ENCODE assay signal across 9 cellular contexts in genomic region chr9:109120204-109120789, GRCh38. TPM values are rescaled to one million over a fixed set of nuclear protein-coding genes. Genes with fewer than 3 reads are reported as not detected.
DNase-seq lines count a peak whose midpoint lies in the region; ATAC-seq, FAIRE-seq and TF ChIP-seq lines count a peak whose summit lies in the region.
"Had no signal": no experiment of that assay in that cellular context is flagged by ENCODE, and none has a peak within 500 bp of the region (broad histone marks: within the 10 kb centered on the region; RNA-seq: fewer than 3 reads in every experiment).

No MANE protein-coding gene starts in this region.

- peak overlapping the region; percentile 67 for H3K27ac Mint-ChIP-seq in stimulated activated naive CD8-positive, alpha-beta T cell treated with anti-CD3 and anti-CD28 coated beads, Interleukin-15, Interleukin-2, amounts not matched to agents 100 ng/mL and 50 ng/mL, for 24 hours
- H3K27ac Mint-ChIP-seq in activated B cell treated with CpG ODN at 0.5 μM for 24 hours = no peak overlapping the region

- peak overlapping the region; percentile 87 for H2AFZ ChIP-seq in keratinocyte (ENCODE audit: control insufficient read depth, low read length)

- H3K27me3 ChIP-seq in keratinocyte (ENCODE audit: control insufficient read depth, extremely low read depth, insufficient read depth, low read length) = no peaks in the 10 kb centered on the region
- H3K27me3 ChIP-seq: cardiac muscle cell had no signal

- ATAC-seq in stimulated activated naive CD8-positive, alpha-beta T cell treated with anti-CD3 and anti-CD28 coated beads, Interleukin-15, Interleukin-2, amounts not matched to agents 100 U/mL and 50 U/mL, for 24 hours = no peak
- no peak for ATAC-seq in activated B cell treated with CpG ODN at 0.5 μM for 24 hours (ENCODE audit: low read depth)
- no peak for ATAC-seq in sciatic nerve

- H3K9me3 ChIP-seq in keratinocyte (ENCODE audit: control insufficient read depth, low read depth, low read length) = no peaks in the 10 kb centered on the region

- intact Hi-C loops in activated B cell treated with CpG ODN at 0.5 μM for 24 hours (cut with micrococcal nuclease) = loop anchor here (1.0 to 2.0 kb wide), 5 partner anchors 107 to 1136 kb away; partner anchors contain the start of genes ABITRAM, CTNNAL1, ELP1 and EPB41L4B
- intact Hi-C loops in sciatic nerve (cut with DNase I) = no loop called here

- dilution Hi-C loops in keratinocyte (cut with MboI; ENCODE audit: extremely low pct_ligation_motif_present, low sequenced_read_pairs) = loop anchor here (10.0 kb wide), 1 partner anchor 65 kb away; no protein-coding TSS in a partner anchor

- TF ChIP-seq CTCF in activated B cell treated with CpG ODN at 0.5 μM for 24 hours (IDR thresholded peaks at IDR 0.05) (no peak), keratinocyte (optimal IDR thresholded peaks at IDR 0.05 in 1 of 3, IDR thresholded peaks at IDR 0.05 in 1 of 3, conservative IDR thresholded peaks at IDR 0.05 in 1 of 3; ENCODE audit: extremely low read depth in 1 of 3, insufficient read depth in 2 of 3, low read length in 3 of 3) (no peak)

- H3K27me3 Mint-ChIP-seq in stimulated activated naive CD8-positive, alpha-beta T cell treated with anti-CD3 and anti-CD28 coated beads, Interleukin-15, Interleukin-2, amounts not matched to agents 100 ng/mL and 50 ng/mL, for 24 hours = no peaks in the 10 kb centered on the region
- no peaks in the 10 kb centered on the region for H3K27me3 Mint-ChIP-seq in activated B cell treated with CpG ODN at 0.5 μM for 24 hours

- H3K27ac ChIP-seq in keratinocyte (ENCODE audit: control insufficient read depth, insufficient read depth, low read length) = peak overlapping the region; percentile 67

- CTCF ChIA-PET in activated B cell treated with CpG ODN at 0.5 μM for 24 hours (lab: Charles Lee) = no interaction called here

- H4K20me1 ChIP-seq in keratinocyte (ENCODE audit: control insufficient read depth, extremely low read depth, insufficient read depth, low read length) = peaks cover 7% of the 10 kb centered on the region

- peaks cover 0 to 5% of the 10 kb centered on the region in 2 experiments for H3K36me3 ChIP-seq in keratinocyte (ENCODE audit: control insufficient read depth in 2 of 2, extremely low read depth in 1 of 2, insufficient read depth in 2 of 2, low read length in 2 of 2)
- H3K36me3 ChIP-seq: cardiac muscle cell had no signal

- H3K9ac ChIP-seq in keratinocyte (ENCODE audit: control insufficient read depth, extremely low read depth, insufficient read depth, low read length) = peak overlapping the region; percentile 92

- POLR2A ChIA-PET in activated B cell treated with CpG ODN at 0.5 μM for 24 hours (lab: Charles Lee) = interaction anchor here (0.6 to 1.6 kb wide), 8 partner anchors 9 to 1025 kb away, joined by 3 to 13 read pairs (median 4); no protein-coding TSS in a partner anchor

- H3K36me3 Mint-ChIP-seq in stimulated activated naive CD8-positive, alpha-beta T cell treated with anti-CD3 and anti-CD28 coated beads, Interleukin-15, Interleukin-2, amounts not matched to agents 100 ng/mL and 50 ng/mL, for 24 hours (ENCODE audit: low read depth) = peaks cover 13% of the 10 kb centered on the region
- peaks cover 10% of the 10 kb centered on the region for H3K36me3 Mint-ChIP-seq in activated B cell treated with CpG ODN at 0.5 μM for 24 hours (ENCODE audit: low read depth)

- H3K4me3 Mint-ChIP-seq in stimulated activated naive CD8-positive, alpha-beta T cell treated with anti-CD3 and anti-CD28 coated beads, Interleukin-15, Interleukin-2, amounts not matched to agents 100 ng/mL and 50 ng/mL, for 24 hours = peak overlapping the region; percentile 94
- peak overlapping the region; percentile 88 for H3K4me3 Mint-ChIP-seq in activated B cell treated with CpG ODN at 0.5 μM for 24 hours

- no peaks in the 10 kb centered on the region for H3K9me3 Mint-ChIP-seq in stimulated activated naive CD8-positive, alpha-beta T cell treated with anti-CD3 and anti-CD28 coated beads, Interleukin-15, Interleukin-2, amounts not matched to agents 100 ng/mL and 50 ng/mL, for 24 hours
- no peaks in the 10 kb centered on the region for H3K9me3 Mint-ChIP-seq in activated B cell treated with CpG ODN at 0.5 μM for 24 hours

- DNase-seq in stimulated activated naive CD8-positive, alpha-beta T cell treated with anti-CD3 and anti-CD28 coated beads, Interleukin-15, Interleukin-2, amounts not matched to agents 100 U/mL and 50 U/mL, for 24 hours = no peak
- DNase-seq in activated B cell treated with CpG ODN at 0.5 μM for 24 hours (no peak), keratinocyte (ENCODE audit: low read depth, low spot score) (no peak), NOMO-1 (lab: John Stamatoyannopoulos, UW; ENCODE audit: unreplicated experiment in 2 of 2) (no peak), sciatic nerve (ENCODE audit: low spot score) (no peak), NCI-H187 (lab: John Stamatoyannopoulos, UW) (no peak)
- no peak for DNase-seq in effector CD4-positive, alpha-beta T cell

- H3K9me1 ChIP-seq in keratinocyte (ENCODE audit: control insufficient read depth, extremely low read depth, insufficient read depth, low read length) = no peaks in the 10 kb centered on the region

- no peak for FAIRE-seq in keratinocyte (lab: Jason Lieb, UNC)

- peaks cover 43% of the 10 kb centered on the region for H3K4me1 Mint-ChIP-seq in stimulated activated naive CD8-positive, alpha-beta T cell treated with anti-CD3 and anti-CD28 coated beads, Interleukin-15, Interleukin-2, amounts not matched to agents 100 ng/mL and 50 ng/mL, for 24 hours (ENCODE audit: low read depth)
- H3K4me1 Mint-ChIP-seq in activated B cell treated with CpG ODN at 0.5 μM for 24 hours = peaks cover 34% of the 10 kb centered on the region

- H3K79me2 ChIP-seq in keratinocyte (ENCODE audit: control insufficient read depth, insufficient read depth, low read length) = peaks cover 44% of the 10 kb centered on the region

- H3K4me2 ChIP-seq in keratinocyte (ENCODE audit: control insufficient read depth, extremely low read depth, insufficient read depth, low read depth, low read length) = peak overlapping the region; percentile 99

- peaks cover 30% of the 10 kb centered on the region for H3K4me1 ChIP-seq in keratinocyte (ENCODE audit: control insufficient read depth, extremely low read depth, insufficient read depth, low read length)

- peak overlapping the region in 2 of 3 experiments; percentile 57 to 89 for H3K4me3 ChIP-seq in keratinocyte (ENCODE audit: control insufficient read depth in 2 of 3, extremely low read depth in 1 of 3, insufficient read depth in 2 of 3, low read depth in 1 of 3, low read length in 3 of 3)

RNA-seq across cellular contexts. Expression of gene TMEM245, which starts 0.6 kb away (rescaled TPM):
- total RNA-seq in activated B cell treated with CpG ODN at 0.5 μM for 24 hours (16.1 and 20.6 TPM in 2 replicates), sciatic nerve (92.6 TPM)
- polyA plus RNA-seq in keratinocyte = 40.0 to 46.1 TPM (median 41.6 TPM) in 3 replicates
- polyA plus RNA-seq in keratinocyte (2011; ENCODE audit: low read depth) = 7.0 TPM
- 12.6 and 23.7 TPM in 2 replicates for polyA plus RNA-seq in keratinocyte (2011; cell fraction: cytosol; rRNA removed)
- 56.7 and 60.9 TPM in 2 replicates for polyA plus RNA-seq in keratinocyte (2011; cell fraction: nucleus; rRNA removed)
- 14.0 and 27.5 TPM in 2 replicates for polyA plus RNA-seq in keratinocyte (2012; ENCODE audit: low replicate concordance)
- polyA minus RNA-seq in keratinocyte = 74.8 to 108 TPM (median 101 TPM) in 3 replicates
- polyA minus RNA-seq in keratinocyte (2011; cell fraction: cytosol; rRNA and poly(A)+ RNA removed) = 33.6 TPM
- 82.5 and 161 TPM in 2 replicates for polyA minus RNA-seq in keratinocyte (2011; cell fraction: nucleus; rRNA and poly(A)+ RNA removed)

RNA-seq across cellular contexts. Expression of gene FRRS1L, which starts 46.8 kb away (rescaled TPM):
- total RNA-seq in activated B cell treated with CpG ODN at 0.5 μM for 24 hours (not detected in 2 replicates), sciatic nerve (12.8 TPM)
- polyA plus RNA-seq in keratinocyte = 0.01 to 0.03 TPM in 2 of 3 replicates, not detected in the other
- not detected for polyA plus RNA-seq in keratinocyte (2011; ENCODE audit: low read depth)
- polyA plus RNA-seq in keratinocyte (2011; cell fraction: cytosol; rRNA removed) = 0.01 and 0.04 TPM in 2 replicates
- 0.09 TPM in 1 of 2 replicates, not detected in the other for polyA plus RNA-seq in keratinocyte (2011; cell fraction: nucleus; rRNA removed)
- polyA plus RNA-seq in keratinocyte (2012; ENCODE audit: low replicate concordance) = 0.01 TPM in 1 of 2 replicates, not detected in the other
- not detected in 3 replicates for polyA minus RNA-seq in keratinocyte
- not detected for polyA minus RNA-seq in keratinocyte (2011; cell fraction: cytosol; rRNA and poly(A)+ RNA removed)
- polyA minus RNA-seq in keratinocyte (2011; cell fraction: nucleus; rRNA and poly(A)+ RNA removed) = 0.08 TPM in 1 of 2 replicates, not detected in the other

Comparison
In these comparisons a context has a peak if more than half of its experiments do, and no peak if none do; other contexts are left out.
1. RNA of gene FRRS1L, which starts 46.8 kb away (total RNA-seq): 12.8 TPM in sciatic nerve (single experiment); not detected in activated B cell treated with CpG ODN at 0.5 μM for 24 hours; every median in the first group is over 10 times any median in the second.